Comparison of ENCODE assay signal across 8 cellular contexts in genomic region chr20:48295445-48295903, GRCh38.
DNase-seq lines count a peak whose midpoint lies in the region; ATAC-seq and TF ChIP-seq lines count a peak whose summit lies in the region.

No MANE protein-coding gene starts in this region.

- no peak overlapping the region for H3K4me3 Mint-ChIP-seq in activated T-helper 17 cell treated with anti-CD3 and anti-CD28 coated beads, Interleukin-2, amount 50 U/mL, for 72 hours

- H3K9me3 Mint-ChIP-seq in activated T-helper 17 cell treated with anti-CD3 and anti-CD28 coated beads, Interleukin-2, amount 50 U/mL, for 72 hours = no peaks in the 10 kb centered on the region

- H3K36me3 Mint-ChIP-seq in activated T-helper 17 cell treated with anti-CD3 and anti-CD28 coated beads, Interleukin-2, amount 50 U/mL, for 72 hours (ENCODE audit: low read depth) = no peaks in the 10 kb centered on the region

- peaks cover 28% of the 10 kb centered on the region for H3K27me3 Mint-ChIP-seq in activated T-helper 17 cell treated with anti-CD3 and anti-CD28 coated beads, Interleukin-2, amount 50 U/mL, for 72 hours

- H3K4me1 Mint-ChIP-seq in activated T-helper 17 cell treated with anti-CD3 and anti-CD28 coated beads, Interleukin-2, amount 50 U/mL, for 72 hours = no peaks in the 10 kb centered on the region

- ATAC-seq in activated T-helper 17 cell treated with anti-CD3 and anti-CD28 coated beads, Interleukin-2, amount 50 U/mL, for 72 hours (replicated peaks) = no peak
- ATAC-seq in GM18907 (IDR thresholded peaks at IDR 0.05; ENCODE audit: unreplicated experiment) = no peak

- peak; percentile 92 for DNase-seq in GM04503 (ENCODE audit: low read depth)
- peak; percentile 97 for DNase-seq in RWPE1 (ENCODE audit: low spot score)
- DNase-seq in fibroblast of the conjunctiva (ENCODE audit: low read depth) = peak; percentile 88
- DNase-seq in pons (ENCODE audit: low spot score) = peak; percentile 51
- DNase-seq in NCI-H1694 (lab: John Stamatoyannopoulos, UW) = no peak
- no peak for DNase-seq in SHP77 treated with DMSO at 0.1 percent for 48 hours (lab: John Stamatoyannopoulos, UW)

- no peak overlapping the region for H3K27ac ChIP-seq in RWPE1

- no peak overlapping the region for H3K27ac Mint-ChIP-seq in activated T-helper 17 cell treated with anti-CD3 and anti-CD28 coated beads, Interleukin-2, amount 50 U/mL, for 72 hours

- POLR2A ChIA-PET in RWPE1 (lab: Yijun Ruan, JAX; ENCODE audit: low non-redundant PET) = no interaction called here

- CTCF ChIA-PET in RWPE1 (lab: Yijun Ruan, JAX) = interaction anchor here (0.5 to 4.0 kb wide), 12 partner anchors 74 to 631 kb away, joined by 3 to 40 read pairs (median 6); partner anchors contain the start of gene SULF2

- peak; percentile 87 for TF ChIP-seq CTCF in RWPE1 (conservative IDR thresholded peaks at IDR 0.05; ENCODE audit: low read depth)

Comparison
In these comparisons a context has a peak if more than half of its experiments do, and no peak if none do; other contexts are left out.
1. DNase-seq: peak in GM04503 (single experiment), RWPE1 (single experiment), fibroblast of the conjunctiva (single experiment) and pons (single experiment); none in NCI-H1694 (single experiment) and SHP77 treated with DMSO at 0.1 percent for 48 hours (single experiment).